In genomic region chr6:28537509-28538140, GRCh38 we compare ENCODE assay signal across 12 cellular contexts. TPM values are rescaled to one million over a fixed set of nuclear protein-coding genes. Genes with fewer than 3 reads are reported as not detected.
A peak's percentile ranks its signal among the peaks of the same experiment; 100 is the strongest.
DNase-seq lines count a peak whose midpoint lies in the region; ATAC-seq and TF ChIP-seq lines count a peak whose summit lies in the region.
"Had no signal": no experiment of that assay in that cellular context is flagged by ENCODE, and none has a peak within 500 bp of the region (broad histone marks: within the 10 kb centered on the region; RNA-seq: fewer than 3 reads in every experiment).

No MANE protein-coding gene starts in this region.

- H2AFZ ChIP-seq in ACC112 (ENCODE audit: low read length, unreplicated experiment), result no peak overlapping the region

- DNase-seq in HT1080 (ENCODE audit: low read depth) (peak; percentile 84), suprapubic skin (ENCODE audit: low spot score in 2 of 2) (no peak), NOMO-1 treated with DMSO at 0.1 percent for 48 hours (lab: John Stamatoyannopoulos, UW; ENCODE audit: unreplicated experiment) (no peak)
- peak; percentile 9 for DNase-seq in activated T-cell treated with anti-CD3 and anti-CD28 coated beads, Interleukin-2, amount 50 U/mL, for 4 hours
- DNase-seq in effector memory CD4-positive, alpha-beta T cell, result no peak
- DNase-seq: DND-41; midbrain; NK-92 treated with Interleukin-12 subunit alpha and Interleukin-12 subunit beta, amount 100 ng/mL, for 24 hours had no signal

- peaks cover 37% of the 10 kb centered on the region for H3K27me3 Mint-ChIP-seq in activated T-cell treated with anti-CD3 and anti-CD28 coated beads, Interleukin-2, amount 50 U/mL, for 4 hours (ENCODE audit: low read depth)

- no peaks in the 10 kb centered on the region for H3K36me3 Mint-ChIP-seq in activated T-cell treated with anti-CD3 and anti-CD28 coated beads, Interleukin-2, amount 50 U/mL, for 4 hours (ENCODE audit: insufficient read depth)

- H3K4me3 ChIP-seq in ACC112 (ENCODE audit: low read depth, low read length) (peak overlapping the region; percentile 68), iPS-15b (ENCODE audit: low read depth, low read length) (peak overlapping the region; percentile 79), suprapubic skin (no peak overlapping the region)
- H3K4me3 ChIP-seq in effector memory CD4-positive, alpha-beta T cell (ENCODE audit: insufficient read depth, low read depth, low read length, poor library complexity, severe bottlenecking), result no peak overlapping the region

- WGBS in suprapubic skin, result 37% methylated on average over 22 of the region's 22 CpGs

- H3K27ac ChIP-seq in ACC112 (ENCODE audit: low read depth, low read length), result no peak overlapping the region
- no peak overlapping the region for H3K27ac ChIP-seq in suprapubic skin
- no peak overlapping the region for H3K27ac ChIP-seq in effector memory CD4-positive, alpha-beta T cell (ENCODE audit: insufficient read depth, low read length, poor library complexity, severe bottlenecking)

- no peak for TF ChIP-seq EP300 in suprapubic skin (IDR thresholded peaks at IDR 0.05)

- TF ChIP-seq POLR2A in suprapubic skin (IDR thresholded peaks at IDR 0.05), result no peak

- H3K36me3 ChIP-seq in ACC112 (ENCODE audit: insufficient read depth, low read length), result no peaks in the 10 kb centered on the region
- no peaks in the 10 kb centered on the region for H3K36me3 ChIP-seq in iPS-15b (ENCODE audit: control insufficient read depth, insufficient read depth, low read length)
- H3K36me3 ChIP-seq in suprapubic skin, result no peaks in the 10 kb centered on the region
- H3K36me3 ChIP-seq in effector memory CD4-positive, alpha-beta T cell (ENCODE audit: control insufficient read depth, insufficient read depth, low read length), result no peaks in the 10 kb centered on the region

- H3K4me1 ChIP-seq in ACC112 (ENCODE audit: control insufficient read depth, insufficient read depth, low read length, unreplicated experiment), result no peaks in the 10 kb centered on the region
- H3K4me1 ChIP-seq in iPS-15b (ENCODE audit: control insufficient read depth, insufficient read depth, low read length), result no peaks in the 10 kb centered on the region
- no peaks in the 10 kb centered on the region for H3K4me1 ChIP-seq in suprapubic skin
- peaks cover 2% of the 10 kb centered on the region for H3K4me1 ChIP-seq in effector memory CD4-positive, alpha-beta T cell (ENCODE audit: control insufficient read depth, insufficient read depth, low read length, poor library complexity, severe bottlenecking)

- ATAC-seq in activated T-cell treated with anti-CD3 and anti-CD28 coated beads, Interleukin-2, amount 50 U/mL, for 4 hours, result peak; percentile 38 to 64
- ATAC-seq in GM18870 (IDR thresholded peaks at IDR 0.05; ENCODE audit: unreplicated experiment), result no peak

- H3K9ac ChIP-seq in iPS-15b (ENCODE audit: low read depth, low read length), result peak overlapping the region; percentile 50

- H3K9me3 Mint-ChIP-seq in activated T-cell treated with anti-CD3 and anti-CD28 coated beads, Interleukin-2, amount 50 U/mL, for 4 hours, result peaks cover 12% of the 10 kb centered on the region

- H3K4me3 Mint-ChIP-seq in activated T-cell treated with anti-CD3 and anti-CD28 coated beads, Interleukin-2, amount 50 U/mL, for 4 hours, result peak overlapping the region; percentile 52

- H3K4me1 Mint-ChIP-seq in activated T-cell treated with anti-CD3 and anti-CD28 coated beads, Interleukin-2, amount 50 U/mL, for 4 hours (ENCODE audit: low read depth), result peaks cover 6% of the 10 kb centered on the region

- H3K9me3 ChIP-seq in iPS-15b (ENCODE audit: control insufficient read depth, insufficient read depth, low read length) (no peaks in the 10 kb centered on the region), suprapubic skin (no peaks in the 10 kb centered on the region)
- no peaks in the 10 kb centered on the region for H3K9me3 ChIP-seq in effector memory CD4-positive, alpha-beta T cell (ENCODE audit: control insufficient read depth, low read length)

- peaks cover 81% of the 10 kb centered on the region for H3K27me3 ChIP-seq in ACC112 (ENCODE audit: insufficient read depth, low read length)
- H3K27me3 ChIP-seq in iPS-15b (ENCODE audit: control insufficient read depth, insufficient read depth, low read length), result peaks cover 7% of the 10 kb centered on the region
- peaks cover 35% of the 10 kb centered on the region for H3K27me3 ChIP-seq in suprapubic skin
- H3K27me3 ChIP-seq in effector memory CD4-positive, alpha-beta T cell (replicated peaks; ENCODE audit: control insufficient read depth, insufficient read depth, low read length, poor library complexity, severe bottlenecking), result peaks cover 4% of the 10 kb centered on the region

- TF ChIP-seq CTCF in suprapubic skin (IDR thresholded peaks at IDR 0.05), result no peak

- no peaks in the 10 kb centered on the region for H3K79me2 ChIP-seq in ACC112 (ENCODE audit: control insufficient read depth, insufficient read depth, low read length, unreplicated experiment)

RNA-seq across cellular contexts. Expression of gene GPX5, which starts 11.9 kb away (rescaled TPM):
- not detected in 2 replicates for total RNA-seq in HT1080 (2014; rRNA removed; shearing (Covaris generic))
- not detected in 2 replicates for polyA plus RNA-seq in HT1080 (2015; cell fraction: cytosol; rRNA removed)
- polyA plus RNA-seq in HT1080 (2015; cell fraction: nucleus; rRNA removed), result not detected in 2 replicates
- total RNA-seq in activated T-cell treated with anti-CD3 and anti-CD28 coated beads, Interleukin-2, amount 50 U/mL, for 4 hours, result not detected
- total RNA-seq in suprapubic skin, result not detected
- polyA plus RNA-seq: adipose tissue had no signal

RNA-seq across cellular contexts. Expression of gene GPX6, which starts 22.0 kb away (rescaled TPM):
- total RNA-seq in HT1080 (2014; rRNA removed; shearing (Covaris generic)), result not detected in 2 replicates
- not detected in 2 replicates for polyA plus RNA-seq in HT1080 (2015; cell fraction: cytosol; rRNA removed)
- polyA plus RNA-seq in HT1080 (2015; cell fraction: nucleus; rRNA removed), result not detected in 2 replicates
- not detected for total RNA-seq in activated T-cell treated with anti-CD3 and anti-CD28 coated beads, Interleukin-2, amount 50 U/mL, for 4 hours
- total RNA-seq in suprapubic skin, result not detected
- polyA plus RNA-seq: adipose tissue had no signal

Comparison
In these comparisons a context has a peak if more than half of its experiments do, and no peak if none do; other contexts are left out.
1. H3K4me3 ChIP-seq: peak in ACC112 (single experiment) and iPS-15b (single experiment); none in suprapubic skin (single experiment) and effector memory CD4-positive, alpha-beta T cell (single experiment).
2. DNase-seq: peak in HT1080 (single experiment) and activated T-cell treated with anti-CD3 and anti-CD28 coated beads, Interleukin-2, amount 50 U/mL, for 4 hours (single experiment); none in suprapubic skin (0 of 2), NOMO-1 treated with DMSO at 0.1 percent for 48 hours (single experiment) and effector memory CD4-positive, alpha-beta T cell (0 of 3).